Comparison of ENCODE assay signal across 7 cellular contexts in genomic region chr2:5696741-5697521, GRCh38. TPM values are rescaled to one million over a fixed set of nuclear protein-coding genes. Genes with fewer than 3 reads are reported as not detected.
DNase-seq lines count a peak whose midpoint lies in the region; TF ChIP-seq lines count a peak whose summit lies in the region.

No MANE protein-coding gene starts in this region.

- H3K27ac ChIP-seq in H9 (ENCODE audit: insufficient read length, low read depth, low read length) (no peak overlapping the region), Peyer's patch (peak overlapping the region in 1 of 4 donors; percentile 60), right atrium auricular region (peak overlapping the region in 1 of 2 donors; percentile 84)

- H3K4me3 ChIP-seq in Peyer's patch (peak overlapping the region in 3 of 4 donors; percentile 24 to 49 (median 32)), right atrium auricular region (peak overlapping the region; percentile 22 to 47)

- H3K14ac ChIP-seq in H9 (ENCODE audit: insufficient read depth, low read length): peak overlapping the region; percentile 47; the same call in 1 of the 2 replicates

- peaks cover 14% of the 10 kb centered on the region for H3K23me2 ChIP-seq in H9 (ENCODE audit: insufficient read length, low read depth, low read length, poor library complexity, severe bottlenecking)

- H3K18ac ChIP-seq in H9 (ENCODE audit: insufficient read length, low read depth, low read length): peak overlapping the region; percentile 54

- H2BK12ac ChIP-seq in H9 (ENCODE audit: insufficient read length, low read depth, low read length): no peak overlapping the region

- H3K27me3 ChIP-seq in H9 (ENCODE audit: insufficient read depth, low read length) (no peaks in the 10 kb centered on the region), Peyer's patch (peaks cover 0 to 41% of the 10 kb centered on the region in 2 donors), right atrium auricular region (peaks cover 0 to 49% of the 10 kb centered on the region in 2 donors)

- H3K36me3 Mint-ChIP-seq in H9 (ENCODE audit: insufficient read depth in 1 of 3, low read depth in 3 of 3): peaks cover 14 to 37% (median 15%) of the 10 kb centered on the region in 3 experiments
- H3K36me3 Mint-ChIP-seq in T-helper 2 cell treated with Interferon-gamma antibody and Interleukin-4, amounts not matched to agents 5 μg/mL and 100 μg/mL, for 36 hours (ENCODE audit: low read depth): peaks cover 2% of the 10 kb centered on the region

- no peaks in the 10 kb centered on the region; the same call in none of the 2 replicates for H3K27me3 Mint-ChIP-seq in H9 (ENCODE audit: low read depth)
- peaks cover 54% of the 10 kb centered on the region for H3K27me3 Mint-ChIP-seq in T-helper 2 cell treated with Interferon-gamma antibody and Interleukin-4, amounts not matched to agents 5 μg/mL and 100 μg/mL, for 36 hours (ENCODE audit: low read depth)

- no peak overlapping the region for H4K91ac ChIP-seq in H9 (ENCODE audit: insufficient read length, low read depth, low read length)

- H3K23ac ChIP-seq in H9 (ENCODE audit: insufficient read length, low read depth, low read length): no peak overlapping the region

- H2BK5ac ChIP-seq in H9 (ENCODE audit: insufficient read length, low read length): no peak overlapping the region

- no peak overlapping the region for H3K56ac ChIP-seq in H9 (ENCODE audit: insufficient read length, low read depth, low read length)

- no peak overlapping the region for H2BK120ac ChIP-seq in H9 (ENCODE audit: low read depth, low read length, poor library complexity, severe bottlenecking)

- no peak for TF ChIP-seq CTCF in H9 (conservative IDR thresholded peaks at IDR 0.05)
- TF ChIP-seq CTCF in Peyer's patch (IDR thresholded peaks at IDR 0.05): no peak
- TF ChIP-seq CTCF in right atrium auricular region (IDR thresholded peaks at IDR 0.05): no peak

- no CpG with 5 or more reads among the region's 75 CpGs for WGBS in H9 (ENCODE audit: extremely low coverage, insufficient read length, low lambda C conversion rate)

- no peaks in the 10 kb centered on the region for H3K36me3 ChIP-seq in Peyer's patch
- no peaks in the 10 kb centered on the region for H3K36me3 ChIP-seq in right atrium auricular region

- H3K4me2 ChIP-seq in H9 (ENCODE audit: insufficient read depth, insufficient read length, low read length): peak overlapping the region; percentile 82

- H2BK20ac ChIP-seq in H9 (ENCODE audit: low read depth, low read length, poor library complexity, severe bottlenecking): no peak overlapping the region

- no peak overlapping the region for H2BK15ac ChIP-seq in H9 (ENCODE audit: low read depth, low read length)

- H3K4me1 ChIP-seq in H9 (ENCODE audit: insufficient read depth, low read length) (no peaks in the 10 kb centered on the region), Peyer's patch (peaks cover 0 to 28% (median 0%) of the 10 kb centered on the region in 4 donors), right atrium auricular region (peaks cover 0 to 41% of the 10 kb centered on the region in 2 donors)

- no peak overlapping the region for H4K5ac ChIP-seq in H9 (ENCODE audit: insufficient read length, low read depth, low read length)

- H3K4ac ChIP-seq in H9 (ENCODE audit: low read depth, low read length): no peak overlapping the region

- peaks cover 10% of the 10 kb centered on the region; the same call in 1 of the 2 replicates for H3K79me2 ChIP-seq in H9 (ENCODE audit: insufficient read depth, low read length)

- no peak overlapping the region for H4K8ac ChIP-seq in H9 (replicated peaks; ENCODE audit: insufficient read length, low read depth, low read length)

- no peaks in the 10 kb centered on the region for H3K9me3 ChIP-seq in H9 (ENCODE audit: control insufficient read depth, low read depth, low read length)
- peaks cover 0 to 9% (median 0%) of the 10 kb centered on the region in 4 donors for H3K9me3 ChIP-seq in Peyer's patch
- H3K9me3 ChIP-seq in right atrium auricular region: no peaks in the 10 kb centered on the region

- no peaks in the 10 kb centered on the region for H3K79me1 ChIP-seq in H9 (ENCODE audit: insufficient read depth, low read depth, low read length, poor library complexity, severe bottlenecking)

- H3T11ph ChIP-seq in H9 (ENCODE audit: low read length): no peak overlapping the region

- no peaks in the 10 kb centered on the region for H4K20me1 ChIP-seq in H9 (ENCODE audit: control insufficient read depth, insufficient read depth, insufficient read length)

- H2AFZ ChIP-seq in H9 (ENCODE audit: low read length): no peak overlapping the region

- peaks cover 0 to 2% of the 10 kb centered on the region in 2 experiments; a peak in 2 of 5 replicates for H3K9me3 Mint-ChIP-seq in H9
- H3K9me3 Mint-ChIP-seq in T-helper 2 cell treated with Interferon-gamma antibody and Interleukin-4, amounts not matched to agents 5 μg/mL and 100 μg/mL, for 36 hours: no peaks in the 10 kb centered on the region

- DNase-seq in H9 (peak; percentile 70), Peyer's patch (no peak), right atrium auricular region (ENCODE audit: low spot score) (no peak), stromal cell of bone marrow (ENCODE audit: low read depth) (peak; percentile 25), globus pallidus (ENCODE audit: low spot score) (no peak)
- DNase-seq in T-helper 2 cell treated with Interferon-gamma antibody and Interleukin-4, amounts not matched to agents 5 μg/mL and 100 μg/mL, for 36 hours (ENCODE audit: low spot score): no peak
- DNase-seq in stimulated activated CD4-positive, alpha-beta T cell treated with anti-CD3 and anti-CD28 coated beads, Interleukin-2, amount 100 ng/mL, for 48 hours: no peak

- TF ChIP-seq POLR2A in Peyer's patch (IDR thresholded peaks at IDR 0.05): no peak

- H3K4me1 Mint-ChIP-seq in H9: peaks cover 42 to 50% of the 10 kb centered on the region in 2 experiments
- peaks cover 5% of the 10 kb centered on the region for H3K4me1 Mint-ChIP-seq in T-helper 2 cell treated with Interferon-gamma antibody and Interleukin-4, amounts not matched to agents 5 μg/mL and 100 μg/mL, for 36 hours (ENCODE audit: low read depth)

- H3K27ac Mint-ChIP-seq in H9: peak overlapping the region in 1 of 3 experiments; percentile 79; a peak in 1 of 7 replicates
- H3K27ac Mint-ChIP-seq in T-helper 2 cell treated with Interferon-gamma antibody and Interleukin-4, amounts not matched to agents 5 μg/mL and 100 μg/mL, for 36 hours: no peak overlapping the region

- H3K9ac ChIP-seq in H9 (ENCODE audit: extremely low read depth, insufficient read length, low read length): peak overlapping the region; percentile 39

- H2AK5ac ChIP-seq in H9 (ENCODE audit: insufficient read length, low read length): no peak overlapping the region

- peak overlapping the region; percentile 72 to 88 for H3K4me3 Mint-ChIP-seq in H9
- no peak overlapping the region for H3K4me3 Mint-ChIP-seq in T-helper 2 cell treated with Interferon-gamma antibody and Interleukin-4, amounts not matched to agents 5 μg/mL and 100 μg/mL, for 36 hours

RNA-seq across cellular contexts. Expression of gene SOX11, which starts 4.7 kb away (rescaled TPM):
- total RNA-seq in H9 (2021): 42.8 and 43.8 TPM in 2 replicates
- total RNA-seq in Peyer's patch: not detected
- total RNA-seq in right atrium auricular region: under 1 TPM; 0.11 to 0.71 TPM

Comparison
In these comparisons a context has a peak if more than half of its experiments do, and no peak if none do; other contexts are left out.
1. DNase-seq: peak in H9 (single experiment) and stromal cell of bone marrow (single experiment); none in Peyer's patch (0 of 3), right atrium auricular region (single experiment), T-helper 2 cell treated with Interferon-gamma antibody and Interleukin-4, amounts not matched to agents 5 μg/mL and 100 μg/mL, for 36 hours (single experiment), stimulated activated CD4-positive, alpha-beta T cell treated with anti-CD3 and anti-CD28 coated beads, Interleukin-2, amount 100 ng/mL, for 48 hours (0 of 2) and globus pallidus (single experiment).
2. RNA of gene SOX11, which starts 4.7 kb away (total RNA-seq): 42.8 to 43.8 TPM in H9; 0.11 to 0.71 TPM in right atrium auricular region and not detected in Peyer's patch; every median in the first group is over 10 times any median in the second.